22 cellular contexts compared by ENCODE assay signal in genomic region chr2:216219866-216220265, GRCh38.
DNase-seq lines count a peak whose midpoint lies in the region; ATAC-seq, FAIRE-seq and TF ChIP-seq lines count a peak whose summit lies in the region.
"Had no signal": no experiment of that assay in that cellular context is flagged by ENCODE, and none has a peak within 500 bp of the region (broad histone marks: within the 10 kb centered on the region; RNA-seq: fewer than 3 reads in every experiment).

No MANE protein-coding gene starts in this region.

- TF ChIP-seq CTCF in KMS-11 (conservative IDR thresholded peaks at IDR 0.05; ENCODE audit: low read depth, low read length), result no peak
- TF ChIP-seq CTCF in H1 (IDR thresholded peaks at IDR 0.05; ENCODE audit: control extremely low read depth in 1 of 3, insufficient read depth in 1 of 3, low read depth in 1 of 3, low read length in 3 of 3), result no peak

- H3K56ac ChIP-seq in H1 (replicated peaks; ENCODE audit: insufficient read length, low read depth, low read length), result no peak overlapping the region

- H3K36me3 Mint-ChIP-seq in T-helper 17 cell (ENCODE audit: low read depth), result peaks cover 4% of the 10 kb centered on the region
- peaks cover 25% of the 10 kb centered on the region for H3K36me3 Mint-ChIP-seq in activated naive CD4-positive, alpha-beta T cell treated with anti-CD3 and anti-CD28 coated beads, Interleukin-2, amount 10 ng/mL, durations not matched to agents 7 days and 5 days

- H3K27ac ChIP-seq in BLaER1, result peak overlapping the region; percentile 4; the same call in 1 of the 2 replicates
- H3K27ac ChIP-seq in KMS-11, result peak overlapping the region; percentile 97
- no peak overlapping the region for H3K27ac ChIP-seq in H1 (ENCODE audit: low read depth, low read length)
- H3K27ac ChIP-seq: C4-2B, GM23248 had no signal

- ATAC-seq in T-helper 17 cell, result no peak
- ATAC-seq: HCT116 had no signal

- no peaks in the 10 kb centered on the region for H3K9me3 Mint-ChIP-seq in activated naive CD4-positive, alpha-beta T cell treated with anti-CD3 and anti-CD28 coated beads, Interleukin-2, amount 10 ng/mL, durations not matched to agents 7 days and 5 days
- H3K9me3 Mint-ChIP-seq: CD4-positive, alpha-beta T cell; HFFc6 had no signal

- TF ChIP-seq EP300 in H1 (IDR thresholded peaks at IDR 0.05; ENCODE audit: borderline replicate concordance in 1 of 2, low read depth in 2 of 2, low read length in 2 of 2), result no peak

- WGBS in H1 (ENCODE audit: extremely low coverage in 1 of 2, insufficient coverage in 1 of 2, insufficient read length in 1 of 2, insufficient replicate concordance in 2 of 2, low coverage in 1 of 2, low lambda C conversion rate in 2 of 2, missing lambda C conversion rate in 1 of 2), 2 experiments, result 93% methylated on average over 6 of the region's 6 CpGs; no CpG with 5 or more reads in 1 of the 2 experiments

- H2BK20ac ChIP-seq in H1 (ENCODE audit: low read length), result no peak overlapping the region

- no peak for DNase-seq in T-helper 17 cell
- no peak for DNase-seq in H1 (ENCODE audit: low read depth in 1 of 2, low spot score in 2 of 2)
- no peak for DNase-seq in activated naive CD4-positive, alpha-beta T cell treated with anti-CD3 and anti-CD28 coated beads, Interleukin-2, amount 10 ng/mL, durations not matched to agents 7 days and 5 days
- no peak for DNase-seq in mesenteric fat pad (ENCODE audit: low spot score)
- no peak for DNase-seq in activated CD8-positive, alpha-beta memory T cell treated with anti-CD3 and anti-CD28 coated beads, Interleukin-2, amount 50 U/mL, for 48 hours
- DNase-seq in AG08396 (ENCODE audit: low spot score), result no peak
- DNase-seq: 8988T; Caco-2; CD4-positive, alpha-beta T cell; GM23248; H7; HFFc6; IMR-90 had no signal

- H2BK15ac ChIP-seq in H1 (ENCODE audit: low read length), result no peak overlapping the region

- TF ChIP-seq POLR2A in H1 (IDR thresholded peaks at IDR 0.05; ENCODE audit: control extremely low read depth in 1 of 2, low read depth in 2 of 2, low read length in 2 of 2), result no peak

- no peaks in the 10 kb centered on the region for H3K27me3 Mint-ChIP-seq in T-helper 17 cell
- no peaks in the 10 kb centered on the region for H3K27me3 Mint-ChIP-seq in activated naive CD4-positive, alpha-beta T cell treated with anti-CD3 and anti-CD28 coated beads, Interleukin-2, amount 10 ng/mL, durations not matched to agents 7 days and 5 days
- H3K27me3 Mint-ChIP-seq: B cell; CD4-positive, alpha-beta T cell had no signal

- H3K4me2 ChIP-seq in BLaER1, result peak overlapping the region; percentile 71
- peak overlapping the region; percentile 95 for H3K4me2 ChIP-seq in KMS-11
- no peak overlapping the region for H3K4me2 ChIP-seq in H1 (ENCODE audit: insufficient read depth in 1 of 2, low read depth in 2 of 2, low read length in 2 of 2)

- CTCF ChIA-PET in H1 (lab: Charles Lee; ENCODE audit: partially characterized antibody), result interaction anchor here (1.1 to 7.1 kb wide), 3 partner anchors 166 to 190 kb away, joined by 3 to 105 read pairs (median 3); no protein-coding TSS in a partner anchor
- CTCF ChIA-PET in activated naive CD4-positive, alpha-beta T cell treated with anti-CD3 and anti-CD28 coated beads, Interleukin-2, amount 10 ng/mL, durations not matched to agents 7 days and 5 days (lab: Charles Lee), result interaction anchor here (0.6 to 3.8 kb wide), 2 partner anchors 183 to 184 kb away, joined by 3 to 32 read pairs; no protein-coding TSS in a partner anchor

- no peak overlapping the region for H2BK12ac ChIP-seq in H1 (ENCODE audit: low read depth, low read length)

- no peak for TF ChIP-seq RAD21 in H1 (IDR thresholded peaks at IDR 0.05 in 1 of 2, conservative IDR thresholded peaks at IDR 0.05 in 1 of 2; ENCODE audit: low read depth in 2 of 2, low read length in 2 of 2)

- POLR2A ChIA-PET in H1 (lab: Charles Lee; ENCODE audit: partially characterized antibody), result no interaction called here

- no peak overlapping the region for H2BK120ac ChIP-seq in H1 (replicated peaks; ENCODE audit: low read depth, low read length)

- H3K4me3 ChIP-seq in BLaER1 (no peak overlapping the region), KMS-11 (IDR thresholded peaks at IDR 0.05; ENCODE audit: insufficient read depth, low read depth, low read length) (no peak overlapping the region), H1 (ENCODE audit: extremely low read depth in 1 of 4, insufficient read depth in 2 of 4, low read depth in 3 of 4, low read length in 4 of 4) (no peak overlapping the region)
- H3K4me3 ChIP-seq: GM23248 had no signal

- H3K9ac ChIP-seq in BLaER1 (no peak overlapping the region; the same call in 1 of the 2 replicates), KMS-11 (no peak overlapping the region; the same call in 1 of the 2 replicates), H1 (replicated peaks in 1 of 4; ENCODE audit: extremely low read depth in 1 of 4, low read depth in 3 of 4, low read length in 3 of 4) (no peak overlapping the region)
- H3K9ac ChIP-seq: GM23248 had no signal

- H3K9me3 ChIP-seq in BLaER1, result no peaks in the 10 kb centered on the region
- H3K9me3 ChIP-seq in T-helper 17 cell (ENCODE audit: control insufficient read depth, low read length, poor library complexity, severe bottlenecking), result no peaks in the 10 kb centered on the region
- H3K9me3 ChIP-seq in H1 (ENCODE audit: insufficient read depth in 2 of 2, low read depth in 1 of 2, low read length in 1 of 2), result no peaks in the 10 kb centered on the region
- H3K9me3 ChIP-seq: Caco-2 had no signal

- no peak overlapping the region for H3K14ac ChIP-seq in H1 (ENCODE audit: insufficient read length)

- no peak overlapping the region for H4K91ac ChIP-seq in H1 (replicated peaks; ENCODE audit: insufficient read length, low read length)

- no peaks in the 10 kb centered on the region for H3K36me3 ChIP-seq in BLaER1
- no peaks in the 10 kb centered on the region for H3K36me3 ChIP-seq in KMS-11 (ENCODE audit: insufficient read depth)
- no peaks in the 10 kb centered on the region; a peak in 1 of 8 replicates for H3K36me3 ChIP-seq in H1 (ENCODE audit: control insufficient read depth in 2 of 4, insufficient read depth in 4 of 4, low read length in 3 of 4)

- no peak overlapping the region for H2BK5ac ChIP-seq in H1 (ENCODE audit: low read depth, low read length)

- H3K27me3 ChIP-seq in BLaER1 (no peaks in the 10 kb centered on the region), KMS-11 (ENCODE audit: insufficient read depth, low read depth) (no peaks in the 10 kb centered on the region), H1 (replicated peaks in 1 of 4; ENCODE audit: control insufficient read depth in 3 of 4, extremely low read depth in 1 of 4, insufficient read depth in 3 of 4, low read length in 3 of 4) (no peaks in the 10 kb centered on the region)

- H3K4me3 Mint-ChIP-seq in T-helper 17 cell, result no peak overlapping the region
- H3K4me3 Mint-ChIP-seq in activated naive CD4-positive, alpha-beta T cell treated with anti-CD3 and anti-CD28 coated beads, Interleukin-2, amount 10 ng/mL, durations not matched to agents 7 days and 5 days, result no peak overlapping the region
- H3K4me3 Mint-ChIP-seq: B cell; CD4-positive, alpha-beta T cell; HFFc6 had no signal

- H3K79me2 ChIP-seq in KMS-11 (ENCODE audit: insufficient read depth, low read depth) (no peaks in the 10 kb centered on the region), H1 (ENCODE audit: control insufficient read depth in 1 of 2, insufficient read depth in 2 of 2, low read length in 2 of 2) (no peaks in the 10 kb centered on the region)

- H3K4me1 Mint-ChIP-seq in T-helper 17 cell, result peaks cover 28% of the 10 kb centered on the region
- H3K4me1 Mint-ChIP-seq in activated naive CD4-positive, alpha-beta T cell treated with anti-CD3 and anti-CD28 coated beads, Interleukin-2, amount 10 ng/mL, durations not matched to agents 7 days and 5 days, result peaks cover 54% of the 10 kb centered on the region

- H3K79me1 ChIP-seq in H1 (ENCODE audit: low read depth, low read length), result no peaks in the 10 kb centered on the region

- H2AK5ac ChIP-seq in H1 (ENCODE audit: low read depth, low read length), result no peak overlapping the region

- no peak for FAIRE-seq in H1 (lab: Jason Lieb, UNC)
- FAIRE-seq: D721Med, G401.6, GM12891, HTR-8/SVneo had no signal

- H2AFZ ChIP-seq in KMS-11 (ENCODE audit: low read depth) (no peak overlapping the region), H1 (ENCODE audit: low read length) (no peak overlapping the region)
- H2AFZ ChIP-seq: GM23248 had no signal

- H4K5ac ChIP-seq in H1 (ENCODE audit: insufficient read length, low read depth, low read length), result no peak overlapping the region

- H3K27ac Mint-ChIP-seq in T-helper 17 cell, result peak overlapping the region; percentile 61
- H3K27ac Mint-ChIP-seq in activated naive CD4-positive, alpha-beta T cell treated with anti-CD3 and anti-CD28 coated beads, Interleukin-2, amount 10 ng/mL, durations not matched to agents 7 days and 5 days, result no peak overlapping the region
- H3K27ac Mint-ChIP-seq: B cell; CD4-positive, alpha-beta T cell had no signal

- no peak overlapping the region for H3K4ac ChIP-seq in H1 (replicated peaks; ENCODE audit: insufficient read length, low read depth, low read length)

- peaks cover 88% of the 10 kb centered on the region for H3K4me1 ChIP-seq in BLaER1
- peaks cover 100% of the 10 kb centered on the region for H3K4me1 ChIP-seq in KMS-11 (ENCODE audit: low read depth, poor library complexity, severe bottlenecking)
- no peaks in the 10 kb centered on the region; a peak in 1 of 7 replicates for H3K4me1 ChIP-seq in H1 (replicated peaks in 1 of 4; ENCODE audit: control insufficient read depth in 3 of 4, insufficient read depth in 4 of 4, low read length in 3 of 4)
- H3K4me1 ChIP-seq: Caco-2 had no signal

- no peak overlapping the region for H3K18ac ChIP-seq in H1 (ENCODE audit: extremely low read depth, low read length)

- H4K20me1 ChIP-seq in BLaER1 (no peaks in the 10 kb centered on the region), KMS-11 (ENCODE audit: insufficient read depth) (no peaks in the 10 kb centered on the region), H1 (replicated peaks in 1 of 2; ENCODE audit: control insufficient read depth in 1 of 2, insufficient read depth in 2 of 2, low read length in 2 of 2) (no peaks in the 10 kb centered on the region)

- no peak overlapping the region for H3K23ac ChIP-seq in H1 (ENCODE audit: insufficient read length)

- no peak overlapping the region for H4K8ac ChIP-seq in H1 (ENCODE audit: extremely low read depth, insufficient read depth, low read length)

- no peaks in the 10 kb centered on the region for H3K23me2 ChIP-seq in H1 (ENCODE audit: low read depth, low read length)

TF ChIP-seq in H1, 55 proteins besides CTCF, POLR2A, EP300 and RAD21:
- 0 out of 2 replicates have a peak, but pooled peaks have one; percentile 23 for TF ChIP-seq POLR2AphosphoS5 (IDR thresholded peaks at IDR 0.05; ENCODE audit: low read depth, low read length)
- TF ChIP-seq KDM4A (IDR thresholded peaks at IDR 0.05; ENCODE audit: low read depth, low read length, severe bottlenecking), result no peak

Comparison
In these comparisons a context has a peak if more than half of its experiments do, and no peak if none do; other contexts are left out.
1. H3K4me2 ChIP-seq: peak in BLaER1 (single experiment) and KMS-11 (single experiment); none in H1 (0 of 2).